Comparison of ENCODE assay signal across 13 cellular contexts in genomic region chr10:1417574-1417973, GRCh38.
A peak's percentile ranks its signal among the peaks of the same experiment; 100 is the strongest.
DNase-seq lines count a peak whose midpoint lies in the region; FAIRE-seq and TF ChIP-seq lines count a peak whose summit lies in the region.
"Had no signal": no experiment of that assay in that cellular context is flagged by ENCODE, and none has a peak within 500 bp of the region (broad histone marks: within the 10 kb centered on the region; RNA-seq: fewer than 3 reads in every experiment).

No MANE protein-coding gene starts in this region.

- TF ChIP-seq POLR2A in H1 (IDR thresholded peaks at IDR 0.05; ENCODE audit: control extremely low read depth in 1 of 2, low read depth in 2 of 2, low read length in 2 of 2) (no peak), spleen (IDR thresholded peaks at IDR 0.05) (no peak)

- no peak overlapping the region for H2BK20ac ChIP-seq in H1 (ENCODE audit: low read length)

- no peaks in the 10 kb centered on the region for H3K9me2 ChIP-seq in OCI-LY1 (ENCODE audit: low read depth, low read length)

- H2BK15ac ChIP-seq in H1 (ENCODE audit: low read length): peak overlapping the region; percentile 21; the same call in 1 of the 2 replicates

- no peak for TF ChIP-seq CTCF in OCI-LY1 (IDR thresholded peaks at IDR 0.05; ENCODE audit: low read length)
- TF ChIP-seq CTCF in H1 (IDR thresholded peaks at IDR 0.05; ENCODE audit: control extremely low read depth in 1 of 3, insufficient read depth in 1 of 3, low read depth in 1 of 3, low read length in 3 of 3): no peak
- no peak for TF ChIP-seq CTCF in spleen (IDR thresholded peaks at IDR 0.05 in 8 of 11, conservative IDR thresholded peaks at IDR 0.05 in 3 of 11)

- no peak overlapping the region for H2BK5ac ChIP-seq in H1 (ENCODE audit: low read depth, low read length)

- H3F3A ChIP-seq in OCI-LY1 (ENCODE audit: insufficient read depth, low read length): no peaks in the 10 kb centered on the region

- DNase-seq in H1 (ENCODE audit: low read depth in 1 of 2, low spot score in 2 of 2) (no peak), spleen (peak; percentile 54), frontal cortex (ENCODE audit: low spot score in 2 of 2) (no peak), hippocampal formation (lab: John Stamatoyannopoulos, UW) (no peak), AG08395 (ENCODE audit: low spot score) (no peak)
- DNase-seq: CD4-positive, CD25-positive, alpha-beta regulatory T cell; GM23248; H7; IMR-90 had no signal

- no peak overlapping the region; the same call in 1 of the 2 replicates for H4K8ac ChIP-seq in H1 (ENCODE audit: extremely low read depth, insufficient read depth, low read length)

- H3K79me1 ChIP-seq in H1 (ENCODE audit: low read depth, low read length): no peaks in the 10 kb centered on the region; the same call in 1 of the 2 replicates

- no peak overlapping the region for H4K91ac ChIP-seq in H1 (replicated peaks; ENCODE audit: insufficient read length, low read length)

- no peak overlapping the region for H3K9ac ChIP-seq in BLaER1 treated with 17β-estradiol and CSF1 and Interleukin-3, amounts not matched to agents 10 nM and 100 nM
- H3K9ac ChIP-seq in OCI-LY1 (ENCODE audit: low read length) (no peak overlapping the region), H1 (replicated peaks in 1 of 4; ENCODE audit: extremely low read depth in 1 of 4, low read depth in 3 of 4, low read length in 3 of 4) (no peak overlapping the region)
- H3K9ac ChIP-seq: GM23248 had no signal

- H3K56ac ChIP-seq in H1 (replicated peaks; ENCODE audit: insufficient read length, low read depth, low read length): no peak overlapping the region

- H3K23me2 ChIP-seq in H1 (ENCODE audit: low read depth, low read length): peaks cover 7% of the 10 kb centered on the region; the same call in 1 of the 2 replicates

- TF ChIP-seq EP300 in H1 (IDR thresholded peaks at IDR 0.05; ENCODE audit: borderline replicate concordance in 1 of 2, low read depth in 2 of 2, low read length in 2 of 2): no peak

- peaks cover 6 to 42% (median 27%) of the 10 kb centered on the region in 11 experiments; a peak in 17 of 22 replicates for H3K9me3 ChIP-seq in BLaER1 treated with 17β-estradiol and CSF1 and Interleukin-3, amounts not matched to agents 10 nM and 100 nM (replicated peaks in 1 of 11)
- H3K9me3 ChIP-seq in OCI-LY1 (ENCODE audit: low read length) (no peaks in the 10 kb centered on the region), H1 (ENCODE audit: insufficient read depth in 2 of 2, low read depth in 1 of 2, low read length in 1 of 2) (no peaks in the 10 kb centered on the region; a peak in 1 of 4 replicates), spleen (no peaks in the 10 kb centered on the region)
- H3K9me3 ChIP-seq: A549 had no signal

- H2BK12ac ChIP-seq in H1 (ENCODE audit: low read depth, low read length): no peak overlapping the region

- H3K18ac ChIP-seq in H1 (ENCODE audit: extremely low read depth, low read length): no peak overlapping the region

- H3K27ac ChIP-seq in BLaER1 treated with 17β-estradiol and CSF1 and Interleukin-3, amounts not matched to agents 10 nM and 100 nM: peak overlapping the region in 4 of 11 experiments; percentile 25 to 65 (median 45); a peak in 6 of 22 replicates
- H3K27ac ChIP-seq in OCI-LY1 (ENCODE audit: low read depth, low read length, poor library complexity, severe bottlenecking) (peak overlapping the region; percentile 19), H1 (ENCODE audit: low read depth, low read length) (no peak overlapping the region), spleen (no peak overlapping the region)
- H3K27ac ChIP-seq: A549, GM23248 had no signal

- no peak overlapping the region for H3K4ac ChIP-seq in H1 (replicated peaks; ENCODE audit: insufficient read length, low read depth, low read length)

- no peak overlapping the region for H3K14ac ChIP-seq in H1 (ENCODE audit: insufficient read length)

- POLR2A ChIA-PET in H1 (lab: Charles Lee; ENCODE audit: partially characterized antibody): no interaction called here

- no peak overlapping the region for H3K23ac ChIP-seq in H1 (ENCODE audit: insufficient read length)

- H2AK5ac ChIP-seq in H1 (ENCODE audit: low read depth, low read length): no peak overlapping the region

- FAIRE-seq in H1 (lab: Jason Lieb, UNC): no peak
- FAIRE-seq in frontal cortex (lab: Jason Lieb, UNC): no peak
- FAIRE-seq: A549, GM12891 had no signal

- H3K4me1 ChIP-seq in BLaER1 treated with 17β-estradiol and CSF1 and Interleukin-3, amounts not matched to agents 10 nM and 100 nM: peaks cover 8 to 80% (median 57%) of the 10 kb centered on the region in 10 experiments; a peak in 19 of 20 replicates
- H3K4me1 ChIP-seq in OCI-LY1 (ENCODE audit: insufficient read depth, low read length, severe bottlenecking) (peaks cover 54% of the 10 kb centered on the region), H1 (replicated peaks in 1 of 4; ENCODE audit: control insufficient read depth in 3 of 4, insufficient read depth in 4 of 4, low read length in 3 of 4) (peaks cover 0 to 3% (median 2%) of the 10 kb centered on the region in 4 experiments; a peak in 5 of 7 replicates), spleen (peaks cover 0 to 23% (median 12%) of the 10 kb centered on the region in 6 donors)
- H3K4me1 ChIP-seq: A549 had no signal

- no peaks in the 10 kb centered on the region; a peak in 2 of 22 replicates for H4K20me1 ChIP-seq in BLaER1 treated with 17β-estradiol and CSF1 and Interleukin-3, amounts not matched to agents 10 nM and 100 nM
- H4K20me1 ChIP-seq in OCI-LY1 (ENCODE audit: insufficient read depth, low read length) (no peaks in the 10 kb centered on the region), H1 (replicated peaks in 1 of 2; ENCODE audit: control insufficient read depth in 1 of 2, insufficient read depth in 2 of 2, low read length in 2 of 2) (no peaks in the 10 kb centered on the region)

- H2AFZ ChIP-seq in OCI-LY1 (ENCODE audit: low read length): no peak overlapping the region
- H2AFZ ChIP-seq in H1 (ENCODE audit: low read length): no peak overlapping the region
- H2AFZ ChIP-seq: GM23248 had no signal

- no peak for TF ChIP-seq RAD21 in H1 (IDR thresholded peaks at IDR 0.05 in 1 of 2, conservative IDR thresholded peaks at IDR 0.05 in 1 of 2; ENCODE audit: low read depth in 2 of 2, low read length in 2 of 2)

- no peaks in the 10 kb centered on the region for H3K36me3 ChIP-seq in BLaER1 treated with 17β-estradiol and CSF1 and Interleukin-3, amounts not matched to agents 10 nM and 100 nM
- no peaks in the 10 kb centered on the region for H3K36me3 ChIP-seq in OCI-LY1 (ENCODE audit: insufficient read depth, low read length)
- H3K36me3 ChIP-seq in H1 (ENCODE audit: control insufficient read depth in 2 of 4, insufficient read depth in 4 of 4, low read length in 3 of 4): no peaks in the 10 kb centered on the region
- H3K36me3 ChIP-seq in spleen: no peaks in the 10 kb centered on the region

- intact Hi-C loops in spleen (cut with DNase I; ENCODE audit: low total_unique reads): no loop called here

- H3K4me3 ChIP-seq in BLaER1 treated with 17β-estradiol and CSF1 and Interleukin-3, amounts not matched to agents 10 nM and 100 nM: no peak overlapping the region
- H3K4me3 ChIP-seq in OCI-LY1 (ENCODE audit: low read depth, low read length, poor library complexity, severe bottlenecking) (no peak overlapping the region), H1 (ENCODE audit: extremely low read depth in 1 of 4, insufficient read depth in 2 of 4, low read depth in 3 of 4, low read length in 4 of 4) (no peak overlapping the region), spleen (no peak overlapping the region)
- H3K4me3 ChIP-seq: A549, GM23248 had no signal

- no peaks in the 10 kb centered on the region for H3K79me2 ChIP-seq in OCI-LY1 (ENCODE audit: insufficient read depth, low read length)
- no peaks in the 10 kb centered on the region for H3K79me2 ChIP-seq in H1 (ENCODE audit: control insufficient read depth in 1 of 2, insufficient read depth in 2 of 2, low read length in 2 of 2)

- H3K27me3 ChIP-seq in BLaER1 treated with 17β-estradiol and CSF1 and Interleukin-3, amounts not matched to agents 10 nM and 100 nM: peaks cover 0 to 7% (median 0%) of the 10 kb centered on the region in 11 experiments; a peak in 6 of 22 replicates
- H3K27me3 ChIP-seq in OCI-LY1 (ENCODE audit: insufficient read depth, low read length) (no peaks in the 10 kb centered on the region), H1 (replicated peaks in 1 of 4; ENCODE audit: control insufficient read depth in 3 of 4, extremely low read depth in 1 of 4, insufficient read depth in 3 of 4, low read length in 3 of 4) (peaks cover 0 to 10% (median 2%) of the 10 kb centered on the region in 4 experiments; a peak in 5 of 7 replicates), spleen (replicated peaks in 1 of 7) (peaks cover 0 to 60% (median 5%) of the 10 kb centered on the region in 7 donors)

- no peak overlapping the region for H4K5ac ChIP-seq in H1 (ENCODE audit: insufficient read length, low read depth, low read length)

- H2BK120ac ChIP-seq in H1 (replicated peaks; ENCODE audit: low read depth, low read length): no peak overlapping the region

- 90% methylated on average over 10 of the region's 10 CpGs; no CpG with 5 or more reads in 1 of the 2 experiments for WGBS in H1 (ENCODE audit: extremely low coverage in 1 of 2, insufficient coverage in 1 of 2, insufficient read length in 1 of 2, insufficient replicate concordance in 2 of 2, low coverage in 1 of 2, low lambda C conversion rate in 2 of 2, missing lambda C conversion rate in 1 of 2), 2 experiments
- 87 to 97% (median 95%) methylated on average over 10 of the region's 10 CpGs for WGBS in spleen, 5 donors

- peak overlapping the region in 7 of 11 experiments; percentile 16 to 62 (median 47); a peak in 13 of 22 replicates for H3K4me2 ChIP-seq in BLaER1 treated with 17β-estradiol and CSF1 and Interleukin-3, amounts not matched to agents 10 nM and 100 nM
- H3K4me2 ChIP-seq in OCI-LY1 (ENCODE audit: low read length) (no peak overlapping the region), H1 (ENCODE audit: insufficient read depth in 1 of 2, low read depth in 2 of 2, low read length in 2 of 2) (no peak overlapping the region)
- H3K4me2 ChIP-seq: A549 had no signal

- CTCF ChIA-PET in H1 (lab: Charles Lee; ENCODE audit: partially characterized antibody): no interaction called here

TF ChIP-seq in H1, 55 proteins besides CTCF, POLR2A, EP300 and RAD21:
- TF ChIP-seq BACH1 (IDR thresholded peaks at IDR 0.05; ENCODE audit: low read length) (no peak), PHF8 (conservative IDR thresholded peaks at IDR 0.05; ENCODE audit: low read depth, low read length) (no peak), MAFK (IDR thresholded peaks at IDR 0.05; ENCODE audit: low read depth, low read length) (no peak)

Comparison
In these comparisons a context has a peak if more than half of its experiments do, and no peak if none do; other contexts are left out.
1. H3K4me2 ChIP-seq: peak in BLaER1 treated with 17β-estradiol and CSF1 and Interleukin-3, amounts not matched to agents 10 nM and 100 nM (7 of 11); none in OCI-LY1 (single experiment) and H1 (0 of 2).